Comparison of ENCODE assay signal across 28 cellular contexts in the genomic region with DNA sequence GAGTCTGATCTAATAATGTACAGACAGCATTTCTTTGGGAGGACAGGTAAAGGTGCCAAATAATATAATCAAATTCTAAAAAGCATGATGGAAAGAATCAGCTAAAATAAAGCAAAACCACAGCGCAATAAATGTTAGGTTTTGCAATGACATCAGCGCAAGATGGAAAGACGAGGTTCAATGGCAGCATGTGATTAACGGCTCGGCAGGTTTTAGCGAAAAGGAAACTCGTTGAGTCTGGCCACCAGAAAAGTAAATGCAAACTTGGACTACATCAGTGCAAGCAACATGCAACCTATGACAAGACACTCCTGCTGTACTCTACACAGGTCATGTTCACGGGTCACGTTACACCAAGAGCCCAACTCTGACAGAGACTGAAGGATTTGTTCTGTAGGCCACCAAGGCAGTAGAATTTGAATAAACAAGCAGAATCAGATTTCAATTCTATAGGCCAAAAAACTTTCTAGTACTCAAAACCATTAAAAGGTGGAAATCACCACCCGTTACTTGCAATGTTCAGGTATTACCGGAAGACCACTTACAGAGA. TPM values are rescaled to one million over a fixed set of nuclear protein-coding genes. Genes with fewer than 3 reads are reported as not detected.
DNase-seq lines count a peak whose midpoint lies in the region; ATAC-seq, FAIRE-seq and TF ChIP-seq lines count a peak whose summit lies in the region.
"Had no signal": no experiment of that assay in that cellular context is flagged by ENCODE, and none has a peak within 500 bp of the region (broad histone marks: within the 10 kb centered on the region; RNA-seq: fewer than 3 reads in every experiment).

No MANE protein-coding gene starts in this region.

- no peak overlapping the region for H4K5ac ChIP-seq in IMR-90 (ENCODE audit: low read depth, low read length)

- no peak overlapping the region for H2BK5ac ChIP-seq in IMR-90 (ENCODE audit: low read depth, low read length, poor library complexity, severe bottlenecking)

- H3K9me3 Mint-ChIP-seq in endodermal cell (no peaks in the 10 kb centered on the region), nephron (no peaks in the 10 kb centered on the region)
- H3K9me3 Mint-ChIP-seq: activated T-helper 2 cell treated with anti-CD3 and anti-CD28 coated beads, Interferon-gamma antibody, Interleukin-2, Interleukin-4, amounts not matched to agents 10 μg/mL and 5 μg/mL and 100 μg/mL, durations not matched to agents 14 hours and 24 hours and 36 hours; naive B cell; stimulated activated memory B cell treated with anti-CD40 and anti-IgM and Interleukin-4, amounts not matched to agents 10 μg/mL and 1 μg/mL and 100 μg/mL, for 72 hours had no signal

- H3K18ac ChIP-seq in IMR-90 (ENCODE audit: low read depth, low read length) = no peak overlapping the region

- H3K4me3 ChIP-seq in IMR-90 (ENCODE audit: insufficient read depth, low read depth, low read length) (no peak overlapping the region), endodermal cell (ENCODE audit: low read length) (peak overlapping the region; percentile 96), MM.1S (ENCODE audit: low read length) (no peak overlapping the region)
- H3K4me3 ChIP-seq: GM23248 had no signal

- H3K27ac Mint-ChIP-seq in endodermal cell (no peak overlapping the region), nephron (peak overlapping the region in 1 of 3 experiments; percentile 6)
- H3K27ac Mint-ChIP-seq: activated T-helper 2 cell treated with anti-CD3 and anti-CD28 coated beads, Interferon-gamma antibody, Interleukin-2, Interleukin-4, amounts not matched to agents 10 μg/mL and 5 μg/mL and 100 μg/mL, durations not matched to agents 14 hours and 24 hours and 36 hours; stimulated activated memory B cell treated with anti-CD40 and anti-IgM and Interleukin-4, amounts not matched to agents 10 μg/mL and 1 μg/mL and 100 μg/mL, for 72 hours had no signal

- no peak overlapping the region for H3K4me3 Mint-ChIP-seq in endodermal cell
- H3K4me3 Mint-ChIP-seq in nephron = peak overlapping the region; percentile 2 to 20 (median 7)
- H3K4me3 Mint-ChIP-seq: naive B cell; stimulated activated memory B cell treated with anti-CD40 and anti-IgM and Interleukin-4, amounts not matched to agents 10 μg/mL and 1 μg/mL and 100 μg/mL, for 72 hours had no signal

- dilution Hi-C loops in IMR-90 (cut with HindIII; ENCODE audit: low sequenced_read_pairs, unreplicated experiment) = no loop called here

- H3K27ac ChIP-seq in IMR-90 (ENCODE audit: insufficient read depth, low read length) (no peak overlapping the region), endodermal cell (ENCODE audit: low read depth, low read length) (no peak overlapping the region), MM.1S (ENCODE audit: low read length) (no peak overlapping the region)
- H3K27ac ChIP-seq: brain microvascular endothelial cell, GM23248, VCaP had no signal

- H3K9me2 ChIP-seq in MM.1S (replicated peaks; ENCODE audit: insufficient read depth, low read length) = no peaks in the 10 kb centered on the region

- no peak for TF ChIP-seq CTCF in D721Med (IDR thresholded peaks at IDR 0.05; ENCODE audit: insufficient read depth, missing control alignments)
- no peak for TF ChIP-seq CTCF in IMR-90 (conservative IDR thresholded peaks at IDR 0.05; ENCODE audit: low read depth, low read length)
- no peak for TF ChIP-seq CTCF in endodermal cell (conservative IDR thresholded peaks at IDR 0.05)
- no peak for TF ChIP-seq CTCF in nephron (IDR thresholded peaks at IDR 0.05; ENCODE audit: unreplicated experiment in 3 of 3)
- no peak for TF ChIP-seq CTCF in MM.1S (IDR thresholded peaks at IDR 0.05; ENCODE audit: low read length)

- H3K9ac ChIP-seq in IMR-90 (ENCODE audit: low read depth, low read length) (no peak overlapping the region), endodermal cell (ENCODE audit: extremely low read depth, low read length, poor library complexity, severe bottlenecking) (no peak overlapping the region), MM.1S (ENCODE audit: low read length) (no peak overlapping the region)
- H3K9ac ChIP-seq: GM23248 had no signal

- H3K27me3 ChIP-seq in IMR-90 (ENCODE audit: control insufficient read depth, insufficient read depth, low read length) (no peaks in the 10 kb centered on the region), endodermal cell (ENCODE audit: control insufficient read depth, insufficient read depth, low read length, poor library complexity, severe bottlenecking) (no peaks in the 10 kb centered on the region), MM.1S (replicated peaks; ENCODE audit: insufficient read depth, low read length) (peaks cover 13% of the 10 kb centered on the region)
- H3K27me3 ChIP-seq: brain microvascular endothelial cell had no signal

- H3K4me1 Mint-ChIP-seq in endodermal cell (peaks cover 61% of the 10 kb centered on the region), nephron (peaks cover 68% of the 10 kb centered on the region)

- H3K79me1 ChIP-seq in IMR-90 (ENCODE audit: low read depth in 1 of 2, low read length in 2 of 2) = peaks cover 6 to 23% of the 10 kb centered on the region in 2 experiments; a peak in 3 of 4 replicates

- POLR2A ChIA-PET in IMR-90 (lab: Charles Lee; ENCODE audit: unreplicated experiment) = no interaction called here

- no peaks in the 10 kb centered on the region for H3K79me2 ChIP-seq in MM.1S (ENCODE audit: low read length)

- H3K56ac ChIP-seq in IMR-90 (ENCODE audit: extremely low read depth, insufficient read depth, low read length) = no peak overlapping the region

- no peak for ATAC-seq in IMR-90 (ENCODE audit: low read depth)
- no peak for ATAC-seq in GM21423 (IDR thresholded peaks at IDR 0.05; ENCODE audit: unreplicated experiment)
- no peak for ATAC-seq in GM18517 (IDR thresholded peaks at IDR 0.05; ENCODE audit: unreplicated experiment)
- ATAC-seq: left ventricle myocardium superior; stimulated activated memory B cell treated with anti-CD40 and anti-IgM and Interleukin-4, amounts not matched to agents 10 μg/mL and 1 μg/mL and 100 μg/mL, for 72 hours had no signal

- H2AK5ac ChIP-seq in IMR-90 (ENCODE audit: low read depth, low read length) = 0 out of 2 replicates have a peak overlapping the region, but pooled peaks have one; percentile 3

- H3K4ac ChIP-seq in IMR-90 (ENCODE audit: low read depth, low read length) = no peak overlapping the region

- peaks cover 3% of the 10 kb centered on the region for H3K36me3 Mint-ChIP-seq in endodermal cell (ENCODE audit: low read depth)
- H3K36me3 Mint-ChIP-seq in nephron (ENCODE audit: low read depth) = no peaks in the 10 kb centered on the region
- H3K36me3 Mint-ChIP-seq: naive B cell; stimulated activated memory B cell treated with anti-CD40 and anti-IgM and Interleukin-4, amounts not matched to agents 10 μg/mL and 1 μg/mL and 100 μg/mL, for 72 hours had no signal

- peak; percentile 25 for FAIRE-seq in D721Med (lab: Jason Lieb, UNC)

- H3K9me3 ChIP-seq in IMR-90 (ENCODE audit: control insufficient read depth, insufficient read depth, low read length) = no peaks in the 10 kb centered on the region
- peaks cover 8% of the 10 kb centered on the region for H3K9me3 ChIP-seq in endodermal cell (ENCODE audit: control insufficient read depth, low read length)
- H3K9me3 ChIP-seq in MM.1S (replicated peaks; ENCODE audit: insufficient read depth, low read length) = no peaks in the 10 kb centered on the region
- H3K9me3 ChIP-seq: Caco-2 had no signal

- in situ Hi-C loops in IMR-90 (cut with MboI; ENCODE audit: low sequenced_read_pairs) = loop anchor here (5.0 to 25.0 kb wide), 2 partner anchors 463 to 753 kb away; no protein-coding TSS in a partner anchor

- H4K20me1 ChIP-seq in IMR-90 (ENCODE audit: insufficient read depth, low read length) (peaks cover 3% of the 10 kb centered on the region; the same call in 1 of the 2 replicates), MM.1S (ENCODE audit: insufficient read depth, low read length) (no peaks in the 10 kb centered on the region)

- peaks cover 5% of the 10 kb centered on the region; the same call in 1 of the 2 replicates for H3K9me1 ChIP-seq in IMR-90 (ENCODE audit: insufficient read depth, low read length)

- no peaks in the 10 kb centered on the region for H3K36me3 ChIP-seq in IMR-90 (ENCODE audit: control insufficient read depth, insufficient read depth, low read length)
- H3K36me3 ChIP-seq in endodermal cell (ENCODE audit: control insufficient read depth, insufficient read depth, low read length) = peaks cover 24% of the 10 kb centered on the region
- no peaks in the 10 kb centered on the region for H3K36me3 ChIP-seq in MM.1S (replicated peaks; ENCODE audit: insufficient read depth, low read length)
- H3K36me3 ChIP-seq: brain microvascular endothelial cell had no signal

- CTCF ChIA-PET in IMR-90 (lab: Yijun Ruan, JAX) = interaction anchor here (0.7 kb wide), 1 partner anchor 171 kb away, joined by 4 read pairs; no protein-coding TSS in a partner anchor

- BruUV-seq in IMR-90 (replicated peaks; lab: Mats Ljungman, UMichigan) = no TSS peak

- no peak overlapping the region for H4K91ac ChIP-seq in IMR-90 (ENCODE audit: insufficient read depth, low read depth, low read length)

- H2AFZ ChIP-seq in IMR-90 (replicated peaks; ENCODE audit: low read length, poor library complexity) = no peak overlapping the region
- no peak overlapping the region for H2AFZ ChIP-seq in MM.1S (ENCODE audit: low read length)
- H2AFZ ChIP-seq: GM23248 had no signal

- H3K4me1 ChIP-seq in IMR-90 (ENCODE audit: control insufficient read depth, insufficient read depth, low read length) = peaks cover 2% of the 10 kb centered on the region
- peaks cover 11% of the 10 kb centered on the region for H3K4me1 ChIP-seq in endodermal cell (ENCODE audit: control insufficient read depth, insufficient read depth, low read length)
- peaks cover 31% of the 10 kb centered on the region for H3K4me1 ChIP-seq in MM.1S (ENCODE audit: low read length)

- no peak overlapping the region for H2BK20ac ChIP-seq in IMR-90 (ENCODE audit: low read depth, low read length)

- H3K27me3 Mint-ChIP-seq in endodermal cell (ENCODE audit: insufficient read depth) (no peaks in the 10 kb centered on the region), nephron (ENCODE audit: low read depth) (peaks cover 5% of the 10 kb centered on the region)

- H3K4me2 ChIP-seq in IMR-90 (ENCODE audit: low read depth, low read length) = no peak overlapping the region; the same call in 1 of the 2 replicates
- H3K4me2 ChIP-seq in MM.1S (ENCODE audit: low read depth, low read length) = no peak overlapping the region

- 97% methylated on average over 4 of the region's 11 CpGs; no CpG with 5 or more reads in 1 of the 2 experiments for WGBS in IMR-90 (ENCODE audit: extremely low coverage in 2 of 2, insufficient read length in 1 of 2), 2 experiments
- 92 to 94% methylated on average over 10 to 11 of the region's 11 CpGs for WGBS in endodermal cell (ENCODE audit: insufficient coverage in 1 of 2, insufficient read length in 1 of 2), 2 experiments

- H3F3A ChIP-seq in MM.1S (ENCODE audit: insufficient read depth, low read length) = peaks cover 28% of the 10 kb centered on the region

- intact Hi-C loops in IMR-90 (cut with micrococcal nuclease) = loop anchor here (5.0 to 10.0 kb wide), 4 partner anchors 153 to 611 kb away; no protein-coding TSS in a partner anchor

- TF ChIP-seq RAD21 in IMR-90 (IDR thresholded peaks at IDR 0.05; ENCODE audit: low read length) = no peak

- no peak overlapping the region for H4K8ac ChIP-seq in IMR-90 (ENCODE audit: low read depth in 2 of 2, low read length in 2 of 2)

- DNase-seq in D721Med (ENCODE audit: insufficient read length, low spot score) (no peak), IMR-90 (no peak), endodermal cell (no peak), iPS-NIHi11 (ENCODE audit: low spot score) (no peak), MM.1S (no peak)
- DNase-seq: activated CD4-positive, alpha-beta T cell treated with anti-CD3 and anti-CD28 coated beads for 48 hours; activated naive CD4-positive, alpha-beta T cell treated with anti-CD3 and anti-CD28 coated beads, Interleukin-2, amount 50 U/mL, for 16 hours; brain microvascular endothelial cell; C1 segment of cervical spinal cord; Caco-2; DMS79 treated with DMSO at 0.1 percent for 48 hours; GDM1; left ventricle myocardium superior; naive B cell; NCI-H1092 treated with DMSO at 0.1 percent for 48 hours; NCI-H1694 treated with DMSO at 0.1 percent for 48 hours; NCI-H2171 treated with DMSO at 0.1 percent for 48 hours; NCI-H526; nucleus accumbens; SHP77; stimulated activated CD4-positive, alpha-beta T cell treated with anti-CD3 and anti-CD28 coated beads, Interleukin-15, amount 100 ng/mL, for 24 hours had no signal

- no peak overlapping the region for H3K23ac ChIP-seq in IMR-90 (ENCODE audit: low read depth, low read length)

- no peak for TF ChIP-seq POLR2A in IMR-90 (IDR thresholded peaks at IDR 0.05; ENCODE audit: low read depth, low read length)

- no peak overlapping the region for H2BK120ac ChIP-seq in IMR-90 (ENCODE audit: low read depth, low read length)

- H2AK9ac ChIP-seq in IMR-90 (replicated peaks; ENCODE audit: low read depth, low read length, poor library complexity) = no peak overlapping the region

- H3K14ac ChIP-seq in IMR-90 (replicated peaks; ENCODE audit: low read depth, low read length) = no peak overlapping the region

- no peak overlapping the region for H2BK15ac ChIP-seq in IMR-90 (ENCODE audit: low read depth, low read length)

RNA-seq across cellular contexts. Expression of gene SIPA1L2, which starts 4.5 kb away (rescaled TPM):
- 11.9 and 13.4 TPM in 2 replicates for total RNA-seq in IMR-90 (2012; rRNA removed)
- 6.2 and 7.1 TPM in 2 replicates for polyA plus RNA-seq in IMR-90 (2012; rRNA removed)
- 3.5 and 6.2 TPM in 2 replicates for polyA plus RNA-seq in IMR-90 (2012; cell fraction: cytosol; rRNA removed)
- polyA plus RNA-seq in IMR-90 (2012; cell fraction: nucleus; rRNA removed; ENCODE audit: low replicate concordance) = 12.0 and 22.7 TPM in 2 replicates
- 10 to 100 TPM; 34.7 to 41.5 TPM for total RNA-seq in endodermal cell
- 40.1 TPM for polyA plus RNA-seq in endodermal cell (2013, experiment 1 of 2)
- polyA plus RNA-seq in endodermal cell (2013, experiment 2 of 2) = 41.6 TPM
